ENCODE assay signal across 1 cellular context in genomic region chr15:39156636-39157255, GRCh38.
TF ChIP-seq lines count a peak whose summit lies in the region.

No MANE protein-coding gene starts in this region.

TF ChIP-seq in IMR-90, 13 proteins besides CTCF, POLR2A, EP300 and RAD21 (continued from another document):
- TF ChIP-seq CHD1 (IDR thresholded peaks at IDR 0.05; ENCODE audit: low read depth, low read length) (no peak), RFX5 (IDR thresholded peaks at IDR 0.05; ENCODE audit: low read depth, low read length) (no peak), USF2 (IDR thresholded peaks at IDR 0.05; ENCODE audit: low read depth, low read length) (no peak)
TF ChIP-seq in IMR-90: peak in this region for 0.
